Comparison of ENCODE assay signal across 15 cellular contexts in the genomic region with DNA sequence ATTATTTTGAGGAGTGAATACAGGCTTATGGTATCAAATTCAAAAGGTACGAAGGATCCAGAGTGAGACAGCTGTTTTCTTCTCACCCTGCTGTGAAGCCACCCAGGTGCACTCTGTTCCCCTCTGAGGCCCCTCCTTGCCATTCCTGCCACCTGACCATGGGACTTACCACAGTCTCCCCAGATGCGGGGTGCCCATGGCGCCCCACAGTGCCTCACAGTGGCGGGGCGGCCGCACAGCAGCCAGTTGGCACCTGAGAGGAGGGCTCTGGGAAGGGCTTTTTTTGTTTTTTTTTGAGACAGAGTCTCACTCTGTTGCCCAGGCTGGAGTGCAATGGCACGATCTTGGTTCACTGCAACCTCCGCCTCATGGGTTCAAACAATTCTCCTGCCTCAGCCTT.
DNase-seq lines count a peak whose midpoint lies in the region; ATAC-seq and TF ChIP-seq lines count a peak whose summit lies in the region.
"Had no signal": no experiment of that assay in that cellular context is flagged by ENCODE, and none has a peak within 500 bp of the region (broad histone marks: within the 10 kb centered on the region; RNA-seq: fewer than 3 reads in every experiment).

No MANE protein-coding gene starts in this region.

- no peak overlapping the region for H3K9ac ChIP-seq in smooth muscle cell (ENCODE audit: low read depth)

- ATAC-seq in GM23338 = peak; percentile 60
- no peak for ATAC-seq in esophagus mucosa

- no peak overlapping the region for H3K4me2 ChIP-seq in GM23338
- H3K4me2 ChIP-seq in PC-9 = no peak overlapping the region
- H3K4me2 ChIP-seq in smooth muscle cell = no peak overlapping the region

- H3K4me1 ChIP-seq in GM23338 (ENCODE audit: insufficient read depth) (peaks cover 5% of the 10 kb centered on the region), PC-9 (replicated peaks; ENCODE audit: insufficient read depth) (no peaks in the 10 kb centered on the region), smooth muscle cell (ENCODE audit: low read depth) (peaks cover 3% of the 10 kb centered on the region), SJCRH30 (no peaks in the 10 kb centered on the region)
- H3K4me1 ChIP-seq: ascending aorta had no signal

- H3K9me3 ChIP-seq in PC-9 (ENCODE audit: insufficient read depth, low read depth) = no peaks in the 10 kb centered on the region
- no peaks in the 10 kb centered on the region for H3K9me3 ChIP-seq in smooth muscle cell (replicated peaks; ENCODE audit: low read depth)
- H3K9me3 ChIP-seq in SJCRH30 (replicated peaks) = no peaks in the 10 kb centered on the region
- H3K9me3 ChIP-seq: ascending aorta had no signal

- H3K27ac Mint-ChIP-seq in activated naive CD4-positive, alpha-beta T cell treated with anti-CD3 and anti-CD28 coated beads for 36 hours = no peak overlapping the region
- H3K27ac Mint-ChIP-seq in GM23338 = no peak overlapping the region

- peak; percentile 68 to 72 for TF ChIP-seq CTCF in GM23338 (conservative IDR thresholded peaks at IDR 0.05; ENCODE audit: low read depth in 2 of 2)
- TF ChIP-seq CTCF in PC-9 (conservative IDR thresholded peaks at IDR 0.05) = peak; percentile 40; the same call in 1 of the 2 replicates
- peak; percentile 13 for TF ChIP-seq CTCF in smooth muscle cell (IDR thresholded peaks at IDR 0.05; ENCODE audit: borderline replicate concordance, insufficient read depth, poor library complexity, severe bottlenecking)

- H3K4me1 Mint-ChIP-seq in activated naive CD4-positive, alpha-beta T cell treated with anti-CD3 and anti-CD28 coated beads for 36 hours (ENCODE audit: low read depth) = no peaks in the 10 kb centered on the region
- H3K4me1 Mint-ChIP-seq in GM23338 = peaks cover 32% of the 10 kb centered on the region

- H3K4me3 ChIP-seq in GM23338 (no peak overlapping the region), PC-9 (no peak overlapping the region), smooth muscle cell (no peak overlapping the region), SJCRH30 (no peak overlapping the region)
- H3K4me3 ChIP-seq: ascending aorta had no signal

- DNase-seq in activated naive CD4-positive, alpha-beta T cell treated with anti-CD3 and anti-CD28 coated beads for 36 hours = peak; percentile 20
- DNase-seq in activated naive CD4-positive, alpha-beta T cell treated with anti-CD3 and anti-CD28 coated beads, Interleukin-2, amount 50 U/mL, for 16 hours = no peak
- DNase-seq in GM23338 (ENCODE audit: low spot score) (peak; percentile 46), PC-9 (no peak), smooth muscle cell (lab: John Stamatoyannopoulos, UW; ENCODE audit: unreplicated experiment) (no peak), glomerular visceral epithelial cell (ENCODE audit: extremely low spot score) (no peak), SJCRH30 (no peak)
- DNase-seq: activated CD8-positive, alpha-beta memory T cell treated with anti-CD3 and anti-CD28 coated beads, Interleukin-2, amount 50 U/mL, for 4 hours; foreskin melanocyte; kidney; NCI-H1092 treated with DMSO at 0.1 percent for 48 hours; NCI-H510A; T1000 had no signal

- intact Hi-C loops in activated naive CD4-positive, alpha-beta T cell treated with anti-CD3 and anti-CD28 coated beads for 36 hours (cut with micrococcal nuclease) = no loop called here
- intact Hi-C loops in PC-9 (cut with micrococcal nuclease; ENCODE audit: unreplicated experiment) = no loop called here

- POLR2A ChIA-PET in PC-9 (lab: Charles Lee; ENCODE audit: unreplicated experiment) = no interaction called here

- H3F3A ChIP-seq in GM23338 (replicated peaks; ENCODE audit: low read depth) = no peaks in the 10 kb centered on the region
- H3F3A ChIP-seq in PC-9 (ENCODE audit: insufficient read depth, low read depth) = no peaks in the 10 kb centered on the region
- H3F3A ChIP-seq in smooth muscle cell (ENCODE audit: low read depth) = no peaks in the 10 kb centered on the region

- H3K9me3 Mint-ChIP-seq in activated naive CD4-positive, alpha-beta T cell treated with anti-CD3 and anti-CD28 coated beads for 36 hours = no peaks in the 10 kb centered on the region
- no peaks in the 10 kb centered on the region for H3K9me3 Mint-ChIP-seq in GM23338

- peaks cover 4% of the 10 kb centered on the region for H3K27me3 Mint-ChIP-seq in activated naive CD4-positive, alpha-beta T cell treated with anti-CD3 and anti-CD28 coated beads for 36 hours (ENCODE audit: low read depth)
- peaks cover 5% of the 10 kb centered on the region for H3K27me3 Mint-ChIP-seq in GM23338 (ENCODE audit: insufficient read depth, low read depth, poor library complexity)

- H3K36me3 Mint-ChIP-seq in activated naive CD4-positive, alpha-beta T cell treated with anti-CD3 and anti-CD28 coated beads for 36 hours (ENCODE audit: low read depth) = no peaks in the 10 kb centered on the region
- no peaks in the 10 kb centered on the region for H3K36me3 Mint-ChIP-seq in GM23338 (ENCODE audit: low read depth)

- no peak overlapping the region for H3K4me3 Mint-ChIP-seq in activated naive CD4-positive, alpha-beta T cell treated with anti-CD3 and anti-CD28 coated beads for 36 hours
- no peak overlapping the region for H3K4me3 Mint-ChIP-seq in GM23338

- H3K79me2 ChIP-seq in GM23338 (replicated peaks; ENCODE audit: insufficient read depth) (no peaks in the 10 kb centered on the region), PC-9 (ENCODE audit: low read depth) (no peaks in the 10 kb centered on the region), smooth muscle cell (ENCODE audit: low read depth) (no peaks in the 10 kb centered on the region)

- H3K9me2 ChIP-seq in GM23338 (ENCODE audit: insufficient read depth) (0 out of 2 replicates have a peak, but pooled peaks cover 2% of the 10 kb centered on the region), PC-9 (ENCODE audit: insufficient read depth) (no peaks in the 10 kb centered on the region)

- no peak overlapping the region for H3K27ac ChIP-seq in GM23338 (ENCODE audit: low read depth)
- H3K27ac ChIP-seq in PC-9 = no peak overlapping the region
- H3K27ac ChIP-seq in smooth muscle cell (ENCODE audit: low read depth) = no peak overlapping the region
- no peak overlapping the region for H3K27ac ChIP-seq in SJCRH30
- H3K27ac ChIP-seq: ascending aorta had no signal

- H4K20me1 ChIP-seq in GM23338 (replicated peaks; ENCODE audit: insufficient read depth) (no peaks in the 10 kb centered on the region), PC-9 (ENCODE audit: insufficient read depth) (no peaks in the 10 kb centered on the region), smooth muscle cell (ENCODE audit: low read depth) (no peaks in the 10 kb centered on the region)

- WGBS in smooth muscle cell (ENCODE audit: low lambda C conversion rate) = 62% methylated on average over 8 of the region's 8 CpGs

- BruUV-seq in PC-9 (replicated peaks; lab: Mats Ljungman, UMichigan) = no TSS peak

- CTCF ChIA-PET in activated naive CD4-positive, alpha-beta T cell treated with anti-CD3 and anti-CD28 coated beads for 36 hours (lab: Charles Lee) = interaction anchor here (0.6 to 1.1 kb wide), 2 partner anchors 12 to 48 kb away, joined by 3 read pairs; no protein-coding TSS in a partner anchor
- CTCF ChIA-PET in PC-9 (lab: Charles Lee) = no interaction called here

- H3K27me3 ChIP-seq in GM23338 (ENCODE audit: insufficient read depth) (no peaks in the 10 kb centered on the region), PC-9 (ENCODE audit: insufficient read depth, low read depth) (peaks cover 96% of the 10 kb centered on the region), smooth muscle cell (ENCODE audit: low read depth) (peaks cover 27% of the 10 kb centered on the region), SJCRH30 (no peaks in the 10 kb centered on the region)
- H3K27me3 ChIP-seq: ascending aorta had no signal

- H2AFZ ChIP-seq in GM23338 = no peak overlapping the region
- H2AFZ ChIP-seq in PC-9 = no peak overlapping the region
- no peak overlapping the region for H2AFZ ChIP-seq in smooth muscle cell (ENCODE audit: low read depth)

- H3K36me3 ChIP-seq in GM23338 (ENCODE audit: insufficient read depth) = no peaks in the 10 kb centered on the region
- H3K36me3 ChIP-seq in PC-9 (ENCODE audit: low read depth) = no peaks in the 10 kb centered on the region
- H3K36me3 ChIP-seq in smooth muscle cell (ENCODE audit: low read depth) = no peaks in the 10 kb centered on the region
- no peaks in the 10 kb centered on the region for H3K36me3 ChIP-seq in SJCRH30
- H3K36me3 ChIP-seq: ascending aorta had no signal

TF ChIP-seq in GM23338, 12 proteins besides CTCF, POLR2A, EP300 and RAD21 (continues in another document):
- TF ChIP-seq POLR2AphosphoS5 (IDR thresholded peaks at IDR 0.05; ENCODE audit: low read depth) (no peak), NANOG (IDR thresholded peaks at IDR 0.05; ENCODE audit: borderline replicate concordance) (no peak), ZNF114 (CRISPR knock-in tag; IDR thresholded peaks at IDR 0.05) (no peak), EZH2 (IDR thresholded peaks at IDR 0.05; ENCODE audit: low read depth, unreplicated experiment) (no peak), ZNF331 (CRISPR knock-in tag; IDR thresholded peaks at IDR 0.05; ENCODE audit: low read depth) (no peak)
- TF ChIP-seq, protein P1, sequence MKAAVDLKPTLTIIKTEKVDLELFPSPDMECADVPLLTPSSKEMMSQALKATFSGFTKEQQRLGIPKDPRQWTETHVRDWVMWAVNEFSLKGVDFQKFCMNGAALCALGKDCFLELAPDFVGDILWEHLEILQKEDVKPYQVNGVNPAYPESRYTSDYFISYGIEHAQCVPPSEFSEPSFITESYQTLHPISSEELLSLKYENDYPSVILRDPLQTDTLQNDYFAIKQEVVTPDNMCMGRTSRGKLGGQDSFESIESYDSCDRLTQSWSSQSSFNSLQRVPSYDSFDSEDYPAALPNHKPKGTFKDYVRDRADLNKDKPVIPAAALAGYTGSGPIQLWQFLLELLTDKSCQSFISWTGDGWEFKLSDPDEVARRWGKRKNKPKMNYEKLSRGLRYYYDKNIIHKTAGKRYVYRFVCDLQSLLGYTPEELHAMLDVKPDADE (IDR thresholded peaks at IDR 0.05) = no peak

Comparison
In these comparisons a context has a peak if more than half of its experiments do, and no peak if none do; other contexts are left out.
1. DNase-seq: peak in activated naive CD4-positive, alpha-beta T cell treated with anti-CD3 and anti-CD28 coated beads for 36 hours (single experiment) and GM23338 (single experiment); none in activated naive CD4-positive, alpha-beta T cell treated with anti-CD3 and anti-CD28 coated beads, Interleukin-2, amount 50 U/mL, for 16 hours (single experiment), PC-9 (0 of 2), smooth muscle cell (single experiment), glomerular visceral epithelial cell (single experiment) and SJCRH30 (0 of 2).
2. CTCF ChIP-seq: peak in every context shown above with its lines; median percentile 70 in GM23338; 40 in PC-9; 13 in smooth muscle cell.